In genomic region chr7:42744746-42745145, GRCh38 we compare ENCODE assay signal across 12 cellular contexts.
"Had no signal": no experiment of that assay in that cellular context is flagged by ENCODE, and none has a peak within 500 bp of the region (broad histone marks: within the 10 kb centered on the region; RNA-seq: fewer than 3 reads in every experiment).

No MANE protein-coding gene starts in this region.

- DNase-seq: naive B cell, natural killer cell, right lobe of liver had no signal

- H3K36me3 ChIP-seq: heart right ventricle, left ventricle myocardium inferior, right atrium auricular region, right lobe of liver, tibial nerve, vagina had no signal

- H3K4me3 ChIP-seq: heart right ventricle, hepatocyte, left ventricle myocardium inferior, lung, right atrium auricular region, right lobe of liver, skin epidermis, tibial nerve, vagina had no signal

- H3K27ac ChIP-seq: hepatocyte, parathyroid adenoma, right atrium auricular region, right lobe of liver, vagina had no signal

- H3K4me2 ChIP-seq: hepatocyte had no signal

- H3K4me1 ChIP-seq: parathyroid adenoma, right lobe of liver had no signal

- H3K9me3 ChIP-seq: left ventricle myocardium inferior, right atrium auricular region, right lobe of liver, vagina had no signal

- H3K27me3 ChIP-seq: heart right ventricle, hepatocyte, right atrium auricular region, right lobe of liver, tibial nerve, vagina had no signal

- ATAC-seq: natural killer cell, right lobe of liver had no signal
